ENCODE assay signal across 1 cellular context in the genomic region with DNA sequence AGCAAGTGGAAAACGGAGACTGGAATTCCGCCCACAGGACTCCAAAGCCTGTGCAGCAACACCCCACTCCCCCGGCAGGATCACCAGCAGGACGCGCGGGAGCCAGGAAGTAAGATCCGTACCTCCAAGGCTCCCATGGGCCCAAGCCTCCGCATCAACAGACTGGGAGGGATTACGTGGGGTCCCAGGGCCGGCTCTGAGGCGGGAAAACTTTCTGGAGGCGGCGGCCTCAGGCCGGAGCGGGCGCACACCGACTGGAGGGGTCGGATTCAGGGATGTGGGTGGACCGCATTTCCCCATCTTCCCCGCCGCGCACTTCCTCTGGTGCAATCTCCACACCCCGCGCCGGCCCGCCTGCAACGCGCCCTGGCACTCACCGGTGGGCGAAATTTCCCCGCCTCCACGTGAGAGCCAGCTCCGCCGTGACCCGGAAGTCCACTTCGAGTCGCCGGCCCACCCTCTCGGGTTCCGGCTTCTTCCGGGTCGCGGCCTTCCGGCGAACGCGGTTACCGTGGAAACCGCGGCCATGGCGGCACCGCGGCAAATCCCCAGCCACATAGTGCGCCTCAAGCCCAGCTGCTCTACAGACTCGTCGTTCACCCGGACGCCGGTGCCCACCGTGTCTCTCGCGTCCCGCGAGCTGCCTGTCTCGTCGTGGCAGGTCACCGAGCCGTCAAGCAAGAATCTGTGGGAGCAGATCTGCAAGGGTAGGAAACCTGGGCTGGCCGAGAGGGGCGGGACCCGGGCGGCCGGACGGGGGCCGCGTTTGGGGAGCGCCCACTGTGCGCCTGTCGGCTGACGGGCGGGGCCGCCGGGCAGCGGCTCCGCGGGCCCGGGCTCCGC.
TF ChIP-seq lines count a peak whose summit lies in the region.

IQCK (plus strand) TSS at position 491 of the 843 bp plus-strand sequence; CDS start at position 527, 36 bp downstream.
KNOP1 (minus strand) TSS at position 447 of the 843 bp plus-strand sequence. CDS start 3,192 bp downstream, outside the sequence.

TF ChIP-seq in K562, 482 proteins besides CTCF, POLR2A, EP300 and RAD21 (continued from another document and continues in another):
- TF ChIP-seq FOXA3 (CRISPR knock-in tag; conservative IDR thresholded peaks at IDR 0.05 in 1 of 2, IDR thresholded peaks at IDR 0.05 in 1 of 2) (no peak), HNRNPH1 (optimal IDR thresholded peaks at IDR 0.05; ENCODE audit: low read depth, low read length) (no peak), TRIM24 (IDR thresholded peaks at IDR 0.05) (no peak), SMAD1 (IDR thresholded peaks at IDR 0.05; ENCODE audit: low read depth, low read length, partially characterized antibody) (no peak), DACH1 (IDR thresholded peaks at IDR 0.05; ENCODE audit: partially characterized antibody) (no peak), YBX1 (IDR thresholded peaks at IDR 0.05) (no peak), IRF1 (CRISPR knock-in tag; IDR thresholded peaks at IDR 0.05; ENCODE audit: borderline replicate concordance) (no peak), KDM2B (CRISPR knock-in tag; IDR thresholded peaks at IDR 0.05) (no peak), CHD2 (IDR thresholded peaks at IDR 0.05; ENCODE audit: low read depth, low read length) (no peak), GABPB1 (CRISPR knock-in tag; IDR thresholded peaks at IDR 0.05) (peak; percentile 98), ARHGAP35 (IDR thresholded peaks at IDR 0.05; ENCODE audit: partially characterized antibody) (no peak), CBFA2T3 (IDR thresholded peaks at IDR 0.05) (no peak), TRIM28 (IDR thresholded peaks at IDR 0.05) (no peak), ZNF347 (CRISPR knock-in tag; IDR thresholded peaks at IDR 0.05; ENCODE audit: low read depth) (no peak), ZNF436 (CRISPR knock-in tag; IDR thresholded peaks at IDR 0.05) (no peak), SRSF1 (IDR thresholded peaks at IDR 0.05; ENCODE audit: low read depth, low read length) (no peak), CBX1 (IDR thresholded peaks at IDR 0.05; ENCODE audit: low read depth) (no peak), SLC30A9 (CRISPR knock-in tag; IDR thresholded peaks at IDR 0.05) (no peak), KLF16 (IDR thresholded peaks at IDR 0.05) (no peak), YY1 (IDR thresholded peaks at IDR 0.05; ENCODE audit: borderline replicate concordance in 1 of 3, control insufficient read depth in 1 of 3, extremely low read depth in 1 of 3, insufficient read depth in 3 of 3, insufficient read length in 1 of 3, insufficient replicate concordance in 2 of 3, low read depth in 1 of 3, low read length in 2 of 3) (peak; percentile 77 to 97 (median 93)), ATF4 (CRISPR knock-in tag; IDR thresholded peaks at IDR 0.05) (no peak), GTF2A2 (tag; IDR thresholded peaks at IDR 0.05) (no peak), MCM5 (IDR thresholded peaks at IDR 0.05; ENCODE audit: low read depth) (no peak), ZNF79 (CRISPR knock-in tag; IDR thresholded peaks at IDR 0.05; ENCODE audit: low read depth) (no peak), ILF3 (IDR thresholded peaks at IDR 0.05; ENCODE audit: borderline replicate concordance) (no peak), L3MBTL2 (IDR thresholded peaks at IDR 0.05) (peak; percentile 38; the same call in 1 of the 2 replicates), HMBOX1 (IDR thresholded peaks at IDR 0.05) (no peak), TARDBP (IDR thresholded peaks at IDR 0.05) (0 out of 2 replicates have a peak, but pooled peaks have one; percentile 14), HNRNPK (IDR thresholded peaks at IDR 0.05; ENCODE audit: low read depth, low read length, poor library complexity, severe bottlenecking) (no peak), ID3 (CRISPR knock-in tag; IDR thresholded peaks at IDR 0.05) (no peak), ID3 (tag; IDR thresholded peaks at IDR 0.05) (no peak; the same call in 1 of the 2 replicates), ZNF766 (CRISPR knock-in tag; conservative IDR thresholded peaks at IDR 0.05) (no peak), ZNF212 (CRISPR knock-in tag; IDR thresholded peaks at IDR 0.05) (no peak), SMARCA4 (IDR thresholded peaks at IDR 0.05) (no peak), CAMTA2 (CRISPR knock-in tag; conservative IDR thresholded peaks at IDR 0.05) (0 out of 2 replicates have a peak, but pooled peaks have one; percentile 35), ZNF740 (CRISPR knock-in tag; IDR thresholded peaks at IDR 0.05) (no peak), ZNF740 (tag; IDR thresholded peaks at IDR 0.05) (no peak), SRSF9 (IDR thresholded peaks at IDR 0.05; ENCODE audit: borderline replicate concordance, low read depth, low read length) (no peak), ZNF586 (CRISPR knock-in tag; conservative IDR thresholded peaks at IDR 0.05) (no peak), BRF1 (IDR thresholded peaks at IDR 0.05; ENCODE audit: borderline replicate concordance, extremely low read depth, insufficient read length) (no peak), ARID2 (IDR thresholded peaks at IDR 0.05) (no peak), ZBTB17 (CRISPR knock-in tag; IDR thresholded peaks at IDR 0.05) (no peak), ATF3 (IDR thresholded peaks at IDR 0.05) (no peak), ATF3 (CRISPR knock-in tag; conservative IDR thresholded peaks at IDR 0.05) (no peak), CC2D1A (IDR thresholded peaks at IDR 0.05) (no peak; the same call in 1 of the 2 replicates), NEUROD1 (IDR thresholded peaks at IDR 0.05; ENCODE audit: borderline replicate concordance, low read depth, low read length, partially characterized antibody) (no peak), PHF20 (IDR thresholded peaks at IDR 0.05; ENCODE audit: partially characterized antibody) (peak; percentile 80), PHB2 (IDR thresholded peaks at IDR 0.05; ENCODE audit: low read depth) (no peak), PCBP2 (IDR thresholded peaks at IDR 0.05; ENCODE audit: low read depth, low read length, poor library complexity, severe bottlenecking) (no peak), TBL1XR1 (IDR thresholded peaks at IDR 0.05; ENCODE audit: low read length in 2 of 2) (0 out of 4 replicates have a peak, but pooled peaks of 1 of the 2 experiments have one; percentile 39), STAT5A (IDR thresholded peaks at IDR 0.05; ENCODE audit: borderline replicate concordance, low read length) (no peak), ZNF197 (CRISPR knock-in tag; IDR thresholded peaks at IDR 0.05; ENCODE audit: low read depth) (no peak), MAFG (tag; conservative IDR thresholded peaks at IDR 0.05) (no peak), SMARCC2 (IDR thresholded peaks at IDR 0.05; ENCODE audit: low read depth) (no peak)
- TF ChIP-seq, protein P1, sequence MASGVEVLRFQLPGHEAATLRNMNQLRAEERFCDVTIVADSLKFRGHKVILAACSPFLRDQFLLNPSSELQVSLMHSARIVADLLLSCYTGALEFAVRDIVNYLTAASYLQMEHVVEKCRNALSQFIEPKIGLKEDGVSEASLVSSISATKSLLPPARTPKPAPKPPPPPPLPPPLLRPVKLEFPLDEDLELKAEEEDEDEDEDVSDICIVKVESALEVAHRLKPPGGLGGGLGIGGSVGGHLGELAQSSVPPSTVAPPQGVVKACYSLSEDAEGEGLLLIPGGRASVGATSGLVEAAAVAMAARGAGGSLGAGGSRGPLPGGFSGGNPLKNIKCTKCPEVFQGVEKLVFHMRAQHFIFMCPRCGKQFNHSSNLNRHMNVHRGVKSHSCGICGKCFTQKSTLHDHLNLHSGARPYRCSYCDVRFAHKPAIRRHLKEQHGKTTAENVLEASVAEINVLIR (CRISPR knock-in tag; IDR thresholded peaks at IDR 0.05): no peak
- TF ChIP-seq, protein P2, sequence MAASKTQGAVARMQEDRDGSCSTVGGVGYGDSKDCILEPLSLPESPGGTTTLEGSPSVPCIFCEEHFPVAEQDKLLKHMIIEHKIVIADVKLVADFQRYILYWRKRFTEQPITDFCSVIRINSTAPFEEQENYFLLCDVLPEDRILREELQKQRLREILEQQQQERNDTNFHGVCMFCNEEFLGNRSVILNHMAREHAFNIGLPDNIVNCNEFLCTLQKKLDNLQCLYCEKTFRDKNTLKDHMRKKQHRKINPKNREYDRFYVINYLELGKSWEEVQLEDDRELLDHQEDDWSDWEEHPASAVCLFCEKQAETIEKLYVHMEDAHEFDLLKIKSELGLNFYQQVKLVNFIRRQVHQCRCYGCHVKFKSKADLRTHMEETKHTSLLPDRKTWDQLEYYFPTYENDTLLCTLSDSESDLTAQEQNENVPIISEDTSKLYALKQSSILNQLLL (CRISPR knock-in tag; IDR thresholded peaks at IDR 0.05; ENCODE audit: borderline replicate concordance): no peak
- TF ChIP-seq, protein P3, sequence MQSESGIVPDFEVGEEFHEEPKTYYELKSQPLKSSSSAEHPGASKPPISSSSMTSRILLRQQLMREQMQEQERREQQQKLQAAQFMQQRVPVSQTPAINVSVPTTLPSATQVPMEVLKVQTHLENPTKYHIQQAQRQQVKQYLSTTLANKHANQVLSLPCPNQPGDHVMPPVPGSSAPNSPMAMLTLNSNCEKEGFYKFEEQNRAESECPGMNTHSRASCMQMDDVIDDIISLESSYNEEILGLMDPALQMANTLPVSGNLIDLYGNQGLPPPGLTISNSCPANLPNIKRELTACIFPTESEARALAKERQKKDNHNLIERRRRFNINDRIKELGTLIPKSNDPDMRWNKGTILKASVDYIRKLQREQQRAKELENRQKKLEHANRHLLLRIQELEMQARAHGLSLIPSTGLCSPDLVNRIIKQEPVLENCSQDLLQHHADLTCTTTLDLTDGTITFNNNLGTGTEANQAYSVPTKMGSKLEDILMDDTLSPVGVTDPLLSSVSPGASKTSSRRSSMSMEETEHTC (IDR thresholded peaks at IDR 0.05): no peak
- TF ChIP-seq, protein P4, sequence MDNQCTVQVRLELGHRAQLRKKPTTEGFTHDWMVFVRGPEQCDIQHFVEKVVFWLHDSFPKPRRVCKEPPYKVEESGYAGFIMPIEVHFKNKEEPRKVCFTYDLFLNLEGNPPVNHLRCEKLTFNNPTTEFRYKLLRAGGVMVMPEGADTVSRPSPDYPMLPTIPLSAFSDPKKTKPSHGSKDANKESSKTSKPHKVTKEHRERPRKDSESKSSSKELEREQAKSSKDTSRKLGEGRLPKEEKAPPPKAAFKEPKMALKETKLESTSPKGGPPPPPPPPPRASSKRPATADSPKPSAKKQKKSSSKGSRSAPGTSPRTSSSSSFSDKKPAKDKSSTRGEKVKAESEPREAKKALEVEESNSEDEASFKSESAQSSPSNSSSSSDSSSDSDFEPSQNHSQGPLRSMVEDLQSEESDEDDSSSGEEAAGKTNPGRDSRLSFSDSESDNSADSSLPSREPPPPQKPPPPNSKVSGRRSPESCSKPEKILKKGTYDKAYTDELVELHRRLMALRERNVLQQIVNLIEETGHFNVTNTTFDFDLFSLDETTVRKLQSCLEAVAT (IDR thresholded peaks at IDR 0.05): no peak
